In genomic region chr2:166881177-166881576, GRCh38 we compare ENCODE assay signal across 1 cellular context.
TF ChIP-seq lines count a peak whose summit lies in the region.

No MANE protein-coding gene starts in this region.

TF ChIP-seq in IMR-90, 13 proteins besides CTCF, POLR2A, EP300 and RAD21:
- TF ChIP-seq RFX5 (IDR thresholded peaks at IDR 0.05; ENCODE audit: low read depth, low read length) (no peak), SMC3 (IDR thresholded peaks at IDR 0.05; ENCODE audit: low read depth, low read length) (no peak), MAZ (IDR thresholded peaks at IDR 0.05; ENCODE audit: borderline replicate concordance, low read depth, low read length) (no peak), MXI1 (IDR thresholded peaks at IDR 0.05; ENCODE audit: borderline replicate concordance, low read depth, low read length) (no peak), RCOR1 (IDR thresholded peaks at IDR 0.05; ENCODE audit: insufficient replicate concordance, low read length) (no peak), FOS (IDR thresholded peaks at IDR 0.05; ENCODE audit: low read depth, low read length) (no peak), ELK1 (IDR thresholded peaks at IDR 0.05; ENCODE audit: borderline replicate concordance, low read depth, low read length) (no peak), NFE2L2 (IDR thresholded peaks at IDR 0.05; ENCODE audit: low read depth, low read length) (no peak), BHLHE40 (IDR thresholded peaks at IDR 0.05; ENCODE audit: low read depth, low read length) (no peak), CHD1 (IDR thresholded peaks at IDR 0.05; ENCODE audit: low read depth, low read length) (no peak), CEBPB (IDR thresholded peaks at IDR 0.05; ENCODE audit: low read depth, low read length) (no peak)
TF ChIP-seq in IMR-90: peak in this region for 0.
